Comparison of ENCODE assay signal across 22 cellular contexts in genomic region chr7:119969054-119969453, GRCh38.
A peak's percentile ranks its signal among the peaks of the same experiment; 100 is the strongest.
DNase-seq lines count a peak whose midpoint lies in the region; ATAC-seq and TF ChIP-seq lines count a peak whose summit lies in the region.
"Had no signal": no experiment of that assay in that cellular context is flagged by ENCODE, and none has a peak within 500 bp of the region (broad histone marks: within the 10 kb centered on the region; RNA-seq: fewer than 3 reads in every experiment).

No MANE protein-coding gene starts in this region.

- peak; percentile 66 for ATAC-seq in GM18511 (IDR thresholded peaks at IDR 0.05; ENCODE audit: unreplicated experiment)
- ATAC-seq in GM21723 (IDR thresholded peaks at IDR 0.05; ENCODE audit: unreplicated experiment), result peak; percentile 52
- ATAC-seq in HG03025 (IDR thresholded peaks at IDR 0.05; ENCODE audit: low FRiP score, unreplicated experiment), result no peak
- ATAC-seq in HG03108 (IDR thresholded peaks at IDR 0.05; ENCODE audit: unreplicated experiment), result no peak
- ATAC-seq in SK-N-SH treated with all-trans-retinoic acid at 6 μM for 48 hours, result no peak
- ATAC-seq in GM19395 (IDR thresholded peaks at IDR 0.05; ENCODE audit: unreplicated experiment), result no peak
- ATAC-seq: GM12878, GM23338, HCT116, Panc1, Right ventricle myocardium inferior had no signal

- no peak for TF ChIP-seq CTCF in cardiac fibroblast (IDR thresholded peaks at IDR 0.05; ENCODE audit: low read depth, low read length)

- DNase-seq in NCI-H1105 treated with DMSO at 0.1 percent for 48 hours (lab: John Stamatoyannopoulos, UW) (peak; percentile 49), cardiac fibroblast (ENCODE audit: low read depth in 2 of 2) (peak; percentile 21 to 50)
- DNase-seq: Caco-2; CD4-positive, alpha-beta T cell; GDM1; IMR-90; Kasumi-1; NCI-H187; NCI-H2107; NCI-H345; NCI-H524 treated with DMSO at 0.1 percent for 48 hours had no signal

- H3K4me3 ChIP-seq in cardiac fibroblast (replicated peaks in 1 of 2; ENCODE audit: low read depth in 2 of 2, low read length in 2 of 2), result no peak overlapping the region
- H3K4me3 ChIP-seq: GM12878, GM23338 had no signal

TF ChIP-seq in SK-N-SH treated with all-trans-retinoic acid at 6 μM for 48 hours, 23 proteins besides CTCF, POLR2A, EP300 and RAD21:
- no peak for TF ChIP-seq ISL1 (CRISPR knock-in tag; IDR thresholded peaks at IDR 0.05)

Comparison
In these comparisons a context has a peak if more than half of its experiments do, and no peak if none do; other contexts are left out.
1. ATAC-seq: peak in GM18511 (single experiment) and GM21723 (single experiment); none in HG03025 (single experiment), HG03108 (single experiment), SK-N-SH treated with all-trans-retinoic acid at 6 μM for 48 hours (single experiment) and GM19395 (single experiment).